22 cellular contexts compared by ENCODE assay signal in genomic region chr11:9617960-9618359, GRCh38. TPM values are rescaled to one million over a fixed set of nuclear protein-coding genes. Genes with fewer than 3 reads are reported as not detected.
DNase-seq lines count a peak whose midpoint lies in the region; ATAC-seq and TF ChIP-seq lines count a peak whose summit lies in the region.
"Had no signal": no experiment of that assay in that cellular context is flagged by ENCODE, and none has a peak within 500 bp of the region (broad histone marks: within the 10 kb centered on the region; RNA-seq: fewer than 3 reads in every experiment).

No MANE protein-coding gene starts in this region.

- H3K9me3 Mint-ChIP-seq in CD4-positive, alpha-beta T cell: no peaks in the 10 kb centered on the region
- H3K9me3 Mint-ChIP-seq: activated naive CD4-positive, alpha-beta T cell treated with anti-CD3 and anti-CD28 coated beads, Interleukin-2, amount 50 U/mL, for 24 hours had no signal

- H3K4me1 Mint-ChIP-seq in CD4-positive, alpha-beta T cell (ENCODE audit: low read depth): peaks cover 14% of the 10 kb centered on the region

- no peaks in the 10 kb centered on the region for H3K36me3 Mint-ChIP-seq in CD4-positive, alpha-beta T cell (ENCODE audit: low read depth)
- H3K36me3 Mint-ChIP-seq: activated CD8-positive, alpha-beta memory T cell treated with anti-CD3 and anti-CD28 coated beads, Interleukin-2, amount 10 ng/mL, durations not matched to agents 7 days and 5 days; activated naive CD4-positive, alpha-beta T cell treated with anti-CD3 and anti-CD28 coated beads, Interleukin-2, amount 50 U/mL, for 24 hours had no signal

- no peaks in the 10 kb centered on the region for H3K9me3 ChIP-seq in prostate gland
- no peaks in the 10 kb centered on the region for H3K9me3 ChIP-seq in CD4-positive, alpha-beta T cell (ENCODE audit: control insufficient read depth, low read length)
- H3K9me3 ChIP-seq: ovary, testis had no signal

- DNase-seq in AG10803 (ENCODE audit: low read depth) (peak; percentile 94), NCI-H226 (peak; percentile 70), epithelial cell of prostate (ENCODE audit: low read depth, low spot score) (no peak), non-pigmented ciliary epithelial cell (ENCODE audit: low read depth) (peak; percentile 60), NCI-H2107 treated with DMSO at 0.1 percent for 48 hours (lab: John Stamatoyannopoulos, UW; ENCODE audit: unreplicated experiment) (no peak), prostate gland (ENCODE audit: low spot score) (no peak)
- DNase-seq in CD4-positive, alpha-beta T cell: no peak
- DNase-seq: activated CD4-positive, CD25-positive, alpha-beta regulatory T cell; activated CD8-positive, alpha-beta memory T cell treated with anti-CD3 and anti-CD28 coated beads, Interleukin-2, amount 10 ng/mL, durations not matched to agents 7 days and 5 days; AML-193; cerebellar nuclear complex; DMS153; NCI-H1417 treated with DMSO at 0.1 percent for 48 hours; NCI-H510A; ovary; PC-3; SW 1271; testis had no signal

- intact Hi-C loops in prostate gland (cut with DNase I): no loop called here
- intact Hi-C loops in CD4-positive, alpha-beta T cell (cut with DNase I, micrococcal nuclease): loop anchor here in 1 of 2 experiments (2.0 to 5.0 kb wide), 2 partner anchors 43 to 689 kb away; partner anchors contain the start of gene ADM

- H3K4me3 Mint-ChIP-seq in CD4-positive, alpha-beta T cell: no peak overlapping the region
- H3K4me3 Mint-ChIP-seq: activated CD8-positive, alpha-beta memory T cell treated with anti-CD3 and anti-CD28 coated beads, Interleukin-2, amount 10 ng/mL, durations not matched to agents 7 days and 5 days; activated naive CD4-positive, alpha-beta T cell treated with anti-CD3 and anti-CD28 coated beads, Interleukin-2, amount 50 U/mL, for 24 hours had no signal

- H3K36me3 ChIP-seq in prostate gland: no peaks in the 10 kb centered on the region
- H3K36me3 ChIP-seq: ovary had no signal

- POLR2A ChIA-PET in CD4-positive, alpha-beta T cell (lab: Charles Lee): no interaction called here

- no peak overlapping the region for H3K4me3 ChIP-seq in AG10803 (ENCODE audit: low read length)
- H3K4me3 ChIP-seq in prostate gland: no peak overlapping the region
- H3K4me3 ChIP-seq: GM12878, lung, ovary, testis had no signal

- no peak for TF ChIP-seq POLR2A in prostate gland (IDR thresholded peaks at IDR 0.05)

- ATAC-seq in CD4-positive, alpha-beta T cell (ENCODE audit: poor library complexity): no peak
- ATAC-seq in HG03175 (IDR thresholded peaks at IDR 0.05; ENCODE audit: unreplicated experiment): no peak
- ATAC-seq: activated CD8-positive, alpha-beta memory T cell treated with anti-CD3 and anti-CD28 coated beads, Interleukin-2, amount 10 ng/mL, durations not matched to agents 7 days and 5 days; GM12878; PC-3 had no signal

- CTCF ChIA-PET in CD4-positive, alpha-beta T cell (lab: Charles Lee): interaction anchor here (1.0 kb wide), 1 partner anchor 11 kb away, joined by 3 read pairs; no protein-coding TSS in a partner anchor

- WGBS in prostate gland: 74% methylated on average over 5 of the region's 5 CpGs

- H3K4me1 ChIP-seq in prostate gland (replicated peaks): no peaks in the 10 kb centered on the region
- H3K4me1 ChIP-seq: testis had no signal

- H3K27ac ChIP-seq in epithelial cell of prostate (peak overlapping the region; percentile 23), prostate gland (no peak overlapping the region)
- no peak overlapping the region for H3K27ac ChIP-seq in CD4-positive, alpha-beta T cell (ENCODE audit: low read depth, low read length)
- H3K27ac ChIP-seq: ovary, testis had no signal

- TF ChIP-seq CTCF in AG10803 (conservative IDR thresholded peaks at IDR 0.05; ENCODE audit: low read length): no peak
- TF ChIP-seq CTCF in prostate gland (IDR thresholded peaks at IDR 0.05): no peak
- TF ChIP-seq CTCF in CD4-positive, alpha-beta T cell (IDR thresholded peaks at IDR 0.05): no peak

- no peaks in the 10 kb centered on the region for H3K27me3 Mint-ChIP-seq in CD4-positive, alpha-beta T cell
- H3K27me3 Mint-ChIP-seq: activated CD8-positive, alpha-beta memory T cell treated with anti-CD3 and anti-CD28 coated beads, Interleukin-2, amount 10 ng/mL, durations not matched to agents 7 days and 5 days; activated naive CD4-positive, alpha-beta T cell treated with anti-CD3 and anti-CD28 coated beads, Interleukin-2, amount 50 U/mL, for 24 hours had no signal

- no peaks in the 10 kb centered on the region for H3K27me3 ChIP-seq in prostate gland (replicated peaks; ENCODE audit: insufficient read depth)
- no peaks in the 10 kb centered on the region for H3K27me3 ChIP-seq in CD4-positive, alpha-beta T cell (ENCODE audit: control insufficient read depth, insufficient read depth, low read length)
- H3K27me3 ChIP-seq: ovary, testis had no signal

- H3K27ac Mint-ChIP-seq in CD4-positive, alpha-beta T cell: no peak overlapping the region
- H3K27ac Mint-ChIP-seq: activated CD8-positive, alpha-beta memory T cell treated with anti-CD3 and anti-CD28 coated beads, Interleukin-2, amount 10 ng/mL, durations not matched to agents 7 days and 5 days; activated naive CD4-positive, alpha-beta T cell treated with anti-CD3 and anti-CD28 coated beads, Interleukin-2, amount 50 U/mL, for 24 hours had no signal

RNA-seq across cellular contexts. Expression of gene WEE1, which starts 44.5 kb away (rescaled TPM):
- 10 to 100 TPM; 31.0 to 33.1 TPM for total RNA-seq in prostate gland
- total RNA-seq in CD4-positive, alpha-beta T cell: 10 to 100 TPM in 1 of 2 experiments, 1 to 10 TPM in 1; 9.3 to 10.7 TPM

RNA-seq across cellular contexts. Expression of gene SWAP70, which starts 45.9 kb away (rescaled TPM):
- 10 to 100 TPM; 20.8 to 25.2 TPM for total RNA-seq in prostate gland
- 1 to 10 TPM; 4.0 to 4.1 TPM for total RNA-seq in CD4-positive, alpha-beta T cell

Comparison
In these comparisons a context has a peak if more than half of its experiments do, and no peak if none do; other contexts are left out.
1. DNase-seq: peak in AG10803 (single experiment), NCI-H226 (single experiment) and non-pigmented ciliary epithelial cell (single experiment); none in epithelial cell of prostate (single experiment), NCI-H2107 treated with DMSO at 0.1 percent for 48 hours (single experiment), prostate gland (single experiment) and CD4-positive, alpha-beta T cell (0 of 10).
2. RNA of gene SWAP70, which starts 45.9 kb away (total RNA-seq): 20.8 to 25.2 TPM in prostate gland; 4.0 to 4.1 TPM in CD4-positive, alpha-beta T cell; every median in the first group is over 4 times any median in the second.